ENCODE assay signal across 1 cellular context in the genomic region with DNA sequence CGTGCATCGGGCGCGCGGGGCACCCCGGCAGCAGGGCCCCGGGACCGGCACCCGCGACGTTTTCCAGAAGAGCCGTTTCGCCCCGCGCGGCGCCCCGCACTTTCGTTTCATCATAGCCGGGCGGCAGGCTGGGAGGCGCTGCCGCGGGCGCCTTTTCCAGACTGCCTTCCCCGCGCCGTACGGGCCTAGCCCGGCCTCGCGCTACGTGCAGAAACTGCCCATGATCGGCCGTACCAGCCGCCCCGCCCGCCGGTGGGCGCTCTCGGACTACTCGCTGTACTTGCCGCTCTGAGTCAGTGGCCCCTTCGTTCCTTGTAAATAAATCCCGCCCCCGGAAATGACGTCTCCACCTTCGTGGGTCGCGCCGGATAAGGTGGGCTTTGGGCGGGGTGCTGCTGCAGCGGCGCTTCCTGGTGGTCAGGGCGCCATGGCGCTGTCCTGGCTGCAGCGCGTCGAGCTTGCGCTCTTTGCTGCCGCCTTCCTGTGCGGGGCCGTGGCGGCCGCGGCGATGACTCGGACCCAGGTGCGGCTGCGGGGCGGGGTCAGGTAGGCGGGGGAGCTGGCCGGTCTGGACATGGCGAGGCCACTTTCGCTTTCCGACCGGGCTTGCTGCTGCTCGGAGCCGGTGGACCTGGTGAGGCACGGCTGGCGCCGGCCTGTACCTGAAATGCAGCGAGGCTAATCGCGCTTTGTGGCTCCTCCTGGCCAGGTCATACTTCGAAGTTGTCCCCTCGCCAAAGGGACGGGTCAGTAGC.
A peak's percentile ranks its signal among the peaks of the same experiment; 100 is the strongest.
TF ChIP-seq lines count a peak whose summit lies in the region.

A gene with protein sequence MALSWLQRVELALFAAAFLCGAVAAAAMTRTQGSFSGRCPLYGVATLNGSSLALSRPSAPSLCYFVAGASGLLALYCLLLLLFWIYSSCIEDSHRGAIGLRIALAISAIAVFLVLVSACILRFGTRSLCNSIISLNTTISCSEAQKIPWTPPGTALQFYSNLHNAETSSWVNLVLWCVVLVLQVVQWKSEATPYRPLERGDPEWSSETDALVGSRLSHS (plus strand): TSS at position 398 of the 755 bp plus-strand sequence. CDS start 30 bp downstream, at position 428.

TF ChIP-seq in HepG2, 621 proteins besides CTCF, POLR2A, EP300 and RAD21 (continued from another document and continues in another):
- TF ChIP-seq, protein P1, sequence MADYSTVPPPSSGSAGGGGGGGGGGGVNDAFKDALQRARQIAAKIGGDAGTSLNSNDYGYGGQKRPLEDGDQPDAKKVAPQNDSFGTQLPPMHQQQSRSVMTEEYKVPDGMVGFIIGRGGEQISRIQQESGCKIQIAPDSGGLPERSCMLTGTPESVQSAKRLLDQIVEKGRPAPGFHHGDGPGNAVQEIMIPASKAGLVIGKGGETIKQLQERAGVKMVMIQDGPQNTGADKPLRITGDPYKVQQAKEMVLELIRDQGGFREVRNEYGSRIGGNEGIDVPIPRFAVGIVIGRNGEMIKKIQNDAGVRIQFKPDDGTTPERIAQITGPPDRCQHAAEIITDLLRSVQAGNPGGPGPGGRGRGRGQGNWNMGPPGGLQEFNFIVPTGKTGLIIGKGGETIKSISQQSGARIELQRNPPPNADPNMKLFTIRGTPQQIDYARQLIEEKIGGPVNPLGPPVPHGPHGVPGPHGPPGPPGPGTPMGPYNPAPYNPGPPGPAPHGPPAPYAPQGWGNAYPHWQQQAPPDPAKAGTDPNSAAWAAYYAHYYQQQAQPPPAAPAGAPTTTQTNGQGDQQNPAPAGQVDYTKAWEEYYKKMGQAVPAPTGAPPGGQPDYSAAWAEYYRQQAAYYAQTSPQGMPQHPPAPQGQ (CRISPR knock-in tag; IDR thresholded peaks at IDR 0.05; ENCODE audit: borderline replicate concordance) = peak; percentile 70; the same call in 1 of the 2 replicates
- TF ChIP-seq TCF12 (IDR thresholded peaks at IDR 0.05) = no peak
- TF ChIP-seq TCF12 (CRISPR knock-in tag; IDR thresholded peaks at IDR 0.05) = peak; percentile 67; the same call in 1 of the 2 replicates
- TF ChIP-seq IRF2 (CRISPR knock-in tag; IDR thresholded peaks at IDR 0.05) = peak; percentile 94
- TF ChIP-seq, protein P2, sequence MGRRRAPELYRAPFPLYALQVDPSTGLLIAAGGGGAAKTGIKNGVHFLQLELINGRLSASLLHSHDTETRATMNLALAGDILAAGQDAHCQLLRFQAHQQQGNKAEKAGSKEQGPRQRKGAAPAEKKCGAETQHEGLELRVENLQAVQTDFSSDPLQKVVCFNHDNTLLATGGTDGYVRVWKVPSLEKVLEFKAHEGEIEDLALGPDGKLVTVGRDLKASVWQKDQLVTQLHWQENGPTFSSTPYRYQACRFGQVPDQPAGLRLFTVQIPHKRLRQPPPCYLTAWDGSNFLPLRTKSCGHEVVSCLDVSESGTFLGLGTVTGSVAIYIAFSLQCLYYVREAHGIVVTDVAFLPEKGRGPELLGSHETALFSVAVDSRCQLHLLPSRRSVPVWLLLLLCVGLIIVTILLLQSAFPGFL (CRISPR knock-in tag; IDR thresholded peaks at IDR 0.05) = no peak
- TF ChIP-seq HHEX (CRISPR knock-in tag; IDR thresholded peaks at IDR 0.05) = no peak
- peak; percentile 29; the same call in 1 of the 2 replicates for TF ChIP-seq FOSL1 (CRISPR knock-in tag; IDR thresholded peaks at IDR 0.05; ENCODE audit: borderline replicate concordance)
- no peak for TF ChIP-seq ZNF33A (CRISPR knock-in tag; IDR thresholded peaks at IDR 0.05; ENCODE audit: borderline replicate concordance)
- no peak for TF ChIP-seq MAFF (IDR thresholded peaks at IDR 0.05; ENCODE audit: low read depth, low read length)
- TF ChIP-seq, protein P3, sequence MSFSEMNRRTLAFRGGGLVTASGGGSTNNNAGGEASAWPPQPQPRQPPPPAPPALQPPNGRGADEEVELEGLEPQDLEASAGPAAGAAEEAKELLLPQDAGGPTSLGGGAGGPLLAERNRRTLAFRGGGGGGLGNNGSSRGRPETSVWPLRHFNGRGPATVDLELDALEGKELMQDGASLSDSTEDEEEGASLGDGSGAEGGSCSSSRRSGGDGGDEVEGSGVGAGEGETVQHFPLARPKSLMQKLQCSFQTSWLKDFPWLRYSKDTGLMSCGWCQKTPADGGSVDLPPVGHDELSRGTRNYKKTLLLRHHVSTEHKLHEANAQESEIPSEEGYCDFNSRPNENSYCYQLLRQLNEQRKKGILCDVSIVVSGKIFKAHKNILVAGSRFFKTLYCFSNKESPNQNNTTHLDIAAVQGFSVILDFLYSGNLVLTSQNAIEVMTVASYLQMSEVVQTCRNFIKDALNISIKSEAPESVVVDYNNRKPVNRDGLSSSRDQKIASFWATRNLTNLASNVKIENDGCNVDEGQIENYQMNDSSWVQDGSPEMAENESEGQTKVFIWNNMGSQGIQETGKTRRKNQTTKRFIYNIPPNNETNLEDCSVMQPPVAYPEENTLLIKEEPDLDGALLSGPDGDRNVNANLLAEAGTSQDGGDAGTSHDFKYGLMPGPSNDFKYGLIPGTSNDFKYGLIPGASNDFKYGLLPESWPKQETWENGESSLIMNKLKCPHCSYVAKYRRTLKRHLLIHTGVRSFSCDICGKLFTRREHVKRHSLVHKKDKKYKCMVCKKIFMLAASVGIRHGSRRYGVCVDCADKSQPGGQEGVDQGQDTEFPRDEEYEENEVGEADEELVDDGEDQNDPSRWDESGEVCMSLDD (CRISPR knock-in tag; IDR thresholded peaks at IDR 0.05; ENCODE audit: borderline replicate concordance) = peak; percentile 68; the same call in 1 of the 2 replicates
- TF ChIP-seq, protein P4, sequence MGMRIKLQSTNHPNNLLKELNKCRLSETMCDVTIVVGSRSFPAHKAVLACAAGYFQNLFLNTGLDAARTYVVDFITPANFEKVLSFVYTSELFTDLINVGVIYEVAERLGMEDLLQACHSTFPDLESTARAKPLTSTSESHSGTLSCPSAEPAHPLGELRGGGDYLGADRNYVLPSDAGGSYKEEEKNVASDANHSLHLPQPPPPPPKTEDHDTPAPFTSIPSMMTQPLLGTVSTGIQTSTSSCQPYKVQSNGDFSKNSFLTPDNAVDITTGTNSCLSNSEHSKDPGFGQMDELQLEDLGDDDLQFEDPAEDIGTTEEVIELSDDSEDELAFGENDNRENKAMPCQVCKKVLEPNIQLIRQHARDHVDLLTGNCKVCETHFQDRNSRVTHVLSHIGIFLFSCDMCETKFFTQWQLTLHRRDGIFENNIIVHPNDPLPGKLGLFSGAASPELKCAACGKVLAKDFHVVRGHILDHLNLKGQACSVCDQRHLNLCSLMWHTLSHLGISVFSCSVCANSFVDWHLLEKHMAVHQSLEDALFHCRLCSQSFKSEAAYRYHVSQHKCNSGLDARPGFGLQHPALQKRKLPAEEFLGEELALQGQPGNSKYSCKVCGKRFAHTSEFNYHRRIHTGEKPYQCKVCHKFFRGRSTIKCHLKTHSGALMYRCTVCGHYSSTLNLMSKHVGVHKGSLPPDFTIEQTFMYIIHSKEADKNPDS (CRISPR knock-in tag; IDR thresholded peaks at IDR 0.05) = 0 out of 2 replicates have a peak, but pooled peaks have one; percentile 50
- TF ChIP-seq, protein P5, sequence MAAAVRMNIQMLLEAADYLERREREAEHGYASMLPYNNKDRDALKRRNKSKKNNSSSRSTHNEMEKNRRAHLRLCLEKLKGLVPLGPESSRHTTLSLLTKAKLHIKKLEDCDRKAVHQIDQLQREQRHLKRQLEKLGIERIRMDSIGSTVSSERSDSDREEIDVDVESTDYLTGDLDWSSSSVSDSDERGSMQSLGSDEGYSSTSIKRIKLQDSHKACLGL (CRISPR knock-in tag; IDR thresholded peaks at IDR 0.05) = peak; percentile 90
- peak; percentile 35; the same call in 1 of the 2 replicates for TF ChIP-seq ZNF431 (CRISPR knock-in tag; IDR thresholded peaks at IDR 0.05; ENCODE audit: borderline replicate concordance, low read depth)
- TF ChIP-seq, protein P6, sequence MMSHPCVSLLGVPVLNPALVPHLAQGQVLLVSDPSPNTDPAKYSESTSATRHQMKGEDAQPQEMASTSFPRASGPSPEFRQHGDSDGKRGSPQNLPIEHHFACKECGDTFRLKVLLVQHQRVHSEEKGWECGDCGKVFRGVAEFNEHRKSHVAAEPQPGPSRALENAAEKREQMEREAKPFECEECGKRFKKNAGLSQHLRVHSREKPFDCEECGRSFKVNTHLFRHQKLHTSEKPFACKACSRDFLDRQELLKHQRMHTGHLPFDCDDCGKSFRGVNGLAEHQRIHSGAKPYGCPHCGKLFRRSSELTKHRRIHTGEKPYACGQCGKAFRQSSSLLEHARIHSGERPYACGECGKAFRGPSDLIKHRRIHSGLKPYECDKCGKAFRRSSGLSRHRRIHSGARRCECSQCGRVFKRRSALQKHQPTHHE (CRISPR knock-in tag; IDR thresholded peaks at IDR 0.05; ENCODE audit: borderline replicate concordance) = peak; percentile 89; the same call in 1 of the 2 replicates
- TF ChIP-seq ZNF451 (CRISPR knock-in tag; IDR thresholded peaks at IDR 0.05) = no peak; the same call in 1 of the 2 replicates
- TF ChIP-seq, protein P7, sequence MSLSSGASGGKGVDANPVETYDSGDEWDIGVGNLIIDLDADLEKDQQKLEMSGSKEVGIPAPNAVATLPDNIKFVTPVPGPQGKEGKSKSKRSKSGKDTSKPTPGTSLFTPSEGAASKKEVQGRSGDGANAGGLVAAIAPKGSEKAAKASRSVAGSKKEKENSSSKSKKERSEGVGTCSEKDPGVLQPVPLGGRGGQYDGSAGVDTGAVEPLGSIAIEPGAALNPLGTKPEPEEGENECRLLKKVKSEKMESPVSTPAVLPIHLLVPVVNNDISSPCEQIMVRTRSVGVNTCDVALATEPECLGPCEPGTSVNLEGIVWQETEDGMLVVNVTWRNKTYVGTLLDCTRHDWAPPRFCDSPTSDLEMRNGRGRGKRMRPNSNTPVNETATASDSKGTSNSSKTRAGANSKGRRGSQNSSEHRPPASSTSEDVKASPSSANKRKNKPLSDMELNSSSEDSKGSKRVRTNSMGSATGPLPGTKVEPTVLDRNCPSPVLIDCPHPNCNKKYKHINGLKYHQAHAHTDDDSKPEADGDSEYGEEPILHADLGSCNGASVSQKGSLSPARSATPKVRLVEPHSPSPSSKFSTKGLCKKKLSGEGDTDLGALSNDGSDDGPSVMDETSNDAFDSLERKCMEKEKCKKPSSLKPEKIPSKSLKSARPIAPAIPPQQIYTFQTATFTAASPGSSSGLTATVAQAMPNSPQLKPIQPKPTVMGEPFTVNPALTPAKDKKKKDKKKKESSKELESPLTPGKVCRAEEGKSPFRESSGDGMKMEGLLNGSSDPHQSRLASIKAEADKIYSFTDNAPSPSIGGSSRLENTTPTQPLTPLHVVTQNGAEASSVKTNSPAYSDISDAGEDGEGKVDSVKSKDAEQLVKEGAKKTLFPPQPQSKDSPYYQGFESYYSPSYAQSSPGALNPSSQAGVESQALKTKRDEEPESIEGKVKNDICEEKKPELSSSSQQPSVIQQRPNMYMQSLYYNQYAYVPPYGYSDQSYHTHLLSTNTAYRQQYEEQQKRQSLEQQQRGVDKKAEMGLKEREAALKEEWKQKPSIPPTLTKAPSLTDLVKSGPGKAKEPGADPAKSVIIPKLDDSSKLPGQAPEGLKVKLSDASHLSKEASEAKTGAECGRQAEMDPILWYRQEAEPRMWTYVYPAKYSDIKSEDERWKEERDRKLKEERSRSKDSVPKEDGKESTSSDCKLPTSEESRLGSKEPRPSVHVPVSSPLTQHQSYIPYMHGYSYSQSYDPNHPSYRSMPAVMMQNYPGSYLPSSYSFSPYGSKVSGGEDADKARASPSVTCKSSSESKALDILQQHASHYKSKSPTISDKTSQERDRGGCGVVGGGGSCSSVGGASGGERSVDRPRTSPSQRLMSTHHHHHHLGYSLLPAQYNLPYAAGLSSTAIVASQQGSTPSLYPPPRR (CRISPR knock-in tag; IDR thresholded peaks at IDR 0.05; ENCODE audit: borderline replicate concordance) = peak; percentile 83
- peak; percentile 93 for TF ChIP-seq ZBTB7B (CRISPR knock-in tag; IDR thresholded peaks at IDR 0.05)
- TF ChIP-seq, protein P8, sequence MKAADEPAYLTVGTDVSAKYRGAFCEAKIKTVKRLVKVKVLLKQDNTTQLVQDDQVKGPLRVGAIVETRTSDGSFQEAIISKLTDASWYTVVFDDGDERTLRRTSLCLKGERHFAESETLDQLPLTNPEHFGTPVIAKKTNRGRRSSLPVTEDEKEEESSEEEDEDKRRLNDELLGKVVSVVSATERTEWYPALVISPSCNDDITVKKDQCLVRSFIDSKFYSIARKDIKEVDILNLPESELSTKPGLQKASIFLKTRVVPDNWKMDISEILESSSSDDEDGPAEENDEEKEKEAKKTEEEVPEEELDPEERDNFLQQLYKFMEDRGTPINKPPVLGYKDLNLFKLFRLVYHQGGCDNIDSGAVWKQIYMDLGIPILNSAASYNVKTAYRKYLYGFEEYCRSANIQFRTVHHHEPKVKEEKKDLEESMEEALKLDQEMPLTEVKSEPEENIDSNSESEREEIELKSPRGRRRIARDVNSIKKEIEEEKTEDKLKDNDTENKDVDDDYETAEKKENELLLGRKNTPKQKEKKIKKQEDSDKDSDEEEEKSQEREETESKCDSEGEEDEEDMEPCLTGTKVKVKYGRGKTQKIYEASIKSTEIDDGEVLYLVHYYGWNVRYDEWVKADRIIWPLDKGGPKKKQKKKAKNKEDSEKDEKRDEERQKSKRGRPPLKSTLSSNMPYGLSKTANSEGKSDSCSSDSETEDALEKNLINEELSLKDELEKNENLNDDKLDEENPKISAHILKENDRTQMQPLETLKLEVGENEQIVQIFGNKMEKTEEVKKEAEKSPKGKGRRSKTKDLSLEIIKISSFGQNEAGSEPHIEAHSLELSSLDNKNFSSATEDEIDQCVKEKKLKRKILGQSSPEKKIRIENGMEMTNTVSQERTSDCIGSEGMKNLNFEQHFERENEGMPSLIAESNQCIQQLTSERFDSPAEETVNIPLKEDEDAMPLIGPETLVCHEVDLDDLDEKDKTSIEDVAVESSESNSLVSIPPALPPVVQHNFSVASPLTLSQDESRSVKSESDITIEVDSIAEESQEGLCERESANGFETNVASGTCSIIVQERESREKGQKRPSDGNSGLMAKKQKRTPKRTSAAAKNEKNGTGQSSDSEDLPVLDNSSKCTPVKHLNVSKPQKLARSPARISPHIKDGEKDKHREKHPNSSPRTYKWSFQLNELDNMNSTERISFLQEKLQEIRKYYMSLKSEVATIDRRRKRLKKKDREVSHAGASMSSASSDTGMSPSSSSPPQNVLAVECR (CRISPR knock-in tag; IDR thresholded peaks at IDR 0.05; ENCODE audit: borderline replicate concordance) = peak; percentile 97
- peak; percentile 74 for TF ChIP-seq HNRNPK (IDR thresholded peaks at IDR 0.05; ENCODE audit: low read depth, low read length, poor library complexity, severe bottlenecking)
- TF ChIP-seq ZNF282 (IDR thresholded peaks at IDR 0.05; ENCODE audit: partially characterized antibody) = no peak
- no peak for TF ChIP-seq ZFAT (CRISPR knock-in tag; conservative IDR thresholded peaks at IDR 0.05)
- no peak for TF ChIP-seq TCF7 (IDR thresholded peaks at IDR 0.05; ENCODE audit: low read depth)
- no peak for TF ChIP-seq SRSF9 (IDR thresholded peaks at IDR 0.05; ENCODE audit: borderline replicate concordance, insufficient read depth, low read depth, low read length, poor library complexity, severe bottlenecking)
- TF ChIP-seq POLR2G (IDR thresholded peaks at IDR 0.05; ENCODE audit: low read depth, low read length) = peak; percentile 98
- TF ChIP-seq, protein P9, sequence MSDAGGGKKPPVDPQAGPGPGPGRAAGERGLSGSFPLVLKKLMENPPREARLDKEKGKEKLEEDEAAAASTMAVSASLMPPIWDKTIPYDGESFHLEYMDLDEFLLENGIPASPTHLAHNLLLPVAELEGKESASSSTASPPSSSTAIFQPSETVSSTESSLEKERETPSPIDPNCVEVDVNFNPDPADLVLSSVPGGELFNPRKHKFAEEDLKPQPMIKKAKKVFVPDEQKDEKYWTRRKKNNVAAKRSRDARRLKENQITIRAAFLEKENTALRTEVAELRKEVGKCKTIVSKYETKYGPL (CRISPR knock-in tag; IDR thresholded peaks at IDR 0.05) = no peak
- no peak for TF ChIP-seq ZNF224 (CRISPR knock-in tag; IDR thresholded peaks at IDR 0.05)
